ENCODE assay signal across 22 cellular contexts in the genomic region with DNA sequence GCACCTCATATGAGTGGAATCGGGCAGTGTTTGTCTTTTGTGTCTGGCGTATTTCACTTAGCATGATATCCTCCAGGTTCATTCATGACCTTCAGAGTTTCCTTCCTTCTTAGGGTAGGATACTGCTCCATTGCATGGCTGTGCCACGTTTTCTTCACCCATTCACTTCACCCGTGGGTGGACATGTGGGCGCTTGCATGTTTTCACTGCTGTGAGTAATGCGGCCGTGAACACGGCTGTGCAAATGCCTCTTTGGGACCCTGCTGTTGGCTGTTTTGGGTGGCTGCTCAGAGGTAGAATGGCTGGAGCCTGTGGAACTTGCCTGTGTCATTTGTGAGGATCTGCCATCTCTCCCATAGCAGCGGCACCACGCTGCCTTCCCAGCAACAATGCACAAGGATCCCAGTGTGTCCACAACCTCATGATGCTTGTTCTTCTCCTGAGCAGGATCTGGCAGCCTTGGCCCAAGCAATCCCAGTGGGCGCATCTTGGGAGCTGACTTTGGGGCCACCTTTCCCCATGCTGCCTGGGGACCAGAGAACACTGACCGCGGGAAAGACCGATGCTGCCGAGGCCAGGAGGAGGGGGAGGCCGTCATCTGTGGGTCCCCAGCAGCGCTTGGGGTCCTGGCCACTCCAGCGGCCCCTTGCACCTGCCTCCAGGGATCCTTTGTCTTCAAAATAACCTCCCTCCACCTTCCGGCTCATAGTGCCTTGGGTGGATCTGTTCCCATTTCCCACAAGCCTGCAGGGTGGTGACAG. TPM values are rescaled to one million over a fixed set of nuclear protein-coding genes. Genes with fewer than 3 reads are reported as not detected.
"Had no signal": no experiment of that assay in that cellular context is flagged by ENCODE, and none has a peak within 500 bp of the region (broad histone marks: within the 10 kb centered on the region; RNA-seq: fewer than 3 reads in every experiment).

No MANE protein-coding gene starts in this region.

- ATAC-seq: activated T-cell treated with anti-CD3 and anti-CD28 coated beads, Interleukin-2, amount 50 U/mL, for 72 hours; right lobe of liver; stimulated activated effector memory CD8-positive, alpha-beta T cell treated with anti-CD3 and anti-CD28 coated beads, Interleukin-12 subunit alpha, Interleukin-12 subunit beta, amount 100 ng/mL, for 72 hours; T-cell had no signal

- H3K9me3 Mint-ChIP-seq: activated CD4-positive, alpha-beta T cell treated with anti-CD3 and anti-CD28 coated beads, Interleukin-2, amount 10 ng/mL, durations not matched to agents 24 days and 14 days; activated naive CD4-positive, alpha-beta T cell treated with anti-CD3 and anti-CD28 coated beads, Interleukin-2, amount 50 U/mL, for 72 hours; activated T-cell treated with anti-CD3 and anti-CD28 coated beads, Interleukin-2, amount 50 U/mL, for 72 hours; endodermal cell; natural killer cell; stimulated activated effector memory CD8-positive, alpha-beta T cell treated with anti-CD3 and anti-CD28 coated beads, Interleukin-12 subunit alpha, Interleukin-12 subunit beta, amount 100 ng/mL, for 72 hours; T-cell had no signal

- H3K4me3 ChIP-seq: adrenal gland, dorsolateral prefrontal cortex, hepatocyte, lower lobe of right lung, prostate gland, right lobe of liver, SK-N-MC, thoracic aorta had no signal

- H2AFZ ChIP-seq: hepatocyte had no signal

- H3K4me1 Mint-ChIP-seq: endodermal cell, natural killer cell had no signal

- H3K9me3 ChIP-seq: adrenal gland, lower lobe of right lung, prostate gland, right lobe of liver, thoracic aorta had no signal

- H3K4me2 ChIP-seq: hepatocyte had no signal

- DNase-seq: activated CD4-positive, alpha-beta T cell treated with anti-CD3 and anti-CD28 coated beads, Interleukin-2, amount 10 ng/mL, durations not matched to agents 24 days and 14 days; activated effector memory CD4-positive, alpha-beta T cell treated with anti-CD3 and anti-CD28 coated beads, Interleukin-2, amount 50 U/mL, for 16 hours; activated T-cell treated with anti-CD3 and anti-CD28 coated beads, Interleukin-2, amount 50 U/mL, for 72 hours; foreskin fibroblast; lower lobe of right lung; natural killer cell; occipital lobe; right lobe of liver; stimulated activated CD4-positive, alpha-beta T cell treated with anti-CD3 and anti-CD28 coated beads, Interleukin-4, amount 100 ng/mL, for 24 hours; T-cell had no signal

- H3K4me3 Mint-ChIP-seq: activated CD4-positive, alpha-beta T cell treated with anti-CD3 and anti-CD28 coated beads, Interleukin-2, amount 10 ng/mL, durations not matched to agents 24 days and 14 days; activated T-cell treated with anti-CD3 and anti-CD28 coated beads, Interleukin-2, amount 50 U/mL, for 72 hours; endodermal cell; natural killer cell; stimulated activated effector memory CD8-positive, alpha-beta T cell treated with anti-CD3 and anti-CD28 coated beads, Interleukin-12 subunit alpha, Interleukin-12 subunit beta, amount 100 ng/mL, for 72 hours had no signal

- H3K36me3 ChIP-seq: adrenal gland, lower lobe of right lung, prostate gland, right lobe of liver, thoracic aorta had no signal

- H3K27ac Mint-ChIP-seq: activated naive CD4-positive, alpha-beta T cell treated with anti-CD3 and anti-CD28 coated beads, Interleukin-2, amount 50 U/mL, for 72 hours; activated T-cell treated with anti-CD3 and anti-CD28 coated beads, Interleukin-2, amount 50 U/mL, for 72 hours; endodermal cell; natural killer cell; T-cell had no signal

- H3K27ac ChIP-seq: adrenal gland, dorsolateral prefrontal cortex, epithelial cell of prostate, hepatocyte, lower lobe of right lung, prostate gland, right lobe of liver, SK-N-MC, thoracic aorta had no signal

- H3K36me3 Mint-ChIP-seq: natural killer cell; stimulated activated effector memory CD8-positive, alpha-beta T cell treated with anti-CD3 and anti-CD28 coated beads, Interleukin-12 subunit alpha, Interleukin-12 subunit beta, amount 100 ng/mL, for 72 hours; T-cell had no signal

RNA-seq across cellular contexts. Expression of gene SCGB3A1, which starts 2.3 kb away (rescaled TPM):
- total RNA-seq: activated CD4-positive, alpha-beta T cell treated with anti-CD3 and anti-CD28 coated beads, Interleukin-2, amount 10 ng/mL, durations not matched to agents 24 days and 14 days; activated naive CD4-positive, alpha-beta T cell treated with anti-CD3 and anti-CD28 coated beads, Interleukin-2, amount 50 U/mL, for 72 hours; activated T-cell treated with anti-CD3 and anti-CD28 coated beads, Interleukin-2, amount 50 U/mL, for 72 hours; glomerular endothelial cell; hepatocyte; natural killer cell; occipital lobe; thoracic aorta; urinary bladder had no signal
- polyA plus RNA-seq: hepatocyte had no signal
